In genomic region chr1:9194024-9194423, GRCh38 we compare ENCODE assay signal across 1 cellular context.
TF ChIP-seq lines count a peak whose summit lies in the region.

No MANE protein-coding gene starts in this region.

TF ChIP-seq in HepG2, 621 proteins besides CTCF, POLR2A, EP300 and RAD21 (continued from another document and continues in another):
- TF ChIP-seq PREB (CRISPR knock-in tag; IDR thresholded peaks at IDR 0.05), result no peak
- no peak for TF ChIP-seq TEAD2 (CRISPR knock-in tag; IDR thresholded peaks at IDR 0.05)
- no peak for TF ChIP-seq ZNF510 (CRISPR knock-in tag; IDR thresholded peaks at IDR 0.05; ENCODE audit: low read depth)
- TF ChIP-seq ZBTB7B (CRISPR knock-in tag; IDR thresholded peaks at IDR 0.05), result no peak
- TF ChIP-seq ARID5B (CRISPR knock-in tag; IDR thresholded peaks at IDR 0.05), result peak; percentile 80
- no peak for TF ChIP-seq EED (CRISPR knock-in tag; IDR thresholded peaks at IDR 0.05)
- TF ChIP-seq HNF4A (CRISPR knock-in tag; IDR thresholded peaks at IDR 0.05), result peak; percentile 31; the same call in 1 of the 2 replicates
- TF ChIP-seq NBN (conservative IDR thresholded peaks at IDR 0.05), result no peak
- TF ChIP-seq JUNB (CRISPR knock-in tag; IDR thresholded peaks at IDR 0.05; ENCODE audit: borderline replicate concordance), result peak; percentile 54; the same call in 1 of the 2 replicates
- TF ChIP-seq TFDP2 (CRISPR knock-in tag; IDR thresholded peaks at IDR 0.05), result no peak
- no peak for TF ChIP-seq ZFP62 (CRISPR knock-in tag; IDR thresholded peaks at IDR 0.05)
- 0 out of 2 replicates have a peak, but pooled peaks have one; percentile 35 for TF ChIP-seq ZNF644 (CRISPR knock-in tag; IDR thresholded peaks at IDR 0.05; ENCODE audit: low read depth)
- TF ChIP-seq JUND (CRISPR knock-in tag; IDR thresholded peaks at IDR 0.05), result peak; percentile 88
- TF ChIP-seq DRAP1 (CRISPR knock-in tag; IDR thresholded peaks at IDR 0.05), result peak; percentile 23; the same call in 1 of the 2 replicates
- TF ChIP-seq THAP11 (CRISPR knock-in tag; IDR thresholded peaks at IDR 0.05), result 0 out of 2 replicates have a peak, but pooled peaks have one; percentile 25
- no peak for TF ChIP-seq SKI (IDR thresholded peaks at IDR 0.05; ENCODE audit: partially characterized antibody)
- peak; percentile 23; the same call in 1 of the 2 replicates for TF ChIP-seq LCORL (IDR thresholded peaks at IDR 0.05)
- TF ChIP-seq LCORL (CRISPR knock-in tag; IDR thresholded peaks at IDR 0.05), result peak; percentile 82
- peak; percentile 38; the same call in 1 of the 2 replicates for TF ChIP-seq TFAP4 (IDR thresholded peaks at IDR 0.05; ENCODE audit: borderline replicate concordance, low read depth)
- no peak for TF ChIP-seq ZNF550 (CRISPR knock-in tag; IDR thresholded peaks at IDR 0.05; ENCODE audit: borderline replicate concordance)
- TF ChIP-seq PITX1 (CRISPR knock-in tag; IDR thresholded peaks at IDR 0.05), result peak; percentile 66
- no peak for TF ChIP-seq PHF8 (CRISPR knock-in tag; IDR thresholded peaks at IDR 0.05)
- peak; percentile 26 for TF ChIP-seq XRCC5 (optimal IDR thresholded peaks at IDR 0.05; ENCODE audit: low read length)
- no peak for TF ChIP-seq MNT (IDR thresholded peaks at IDR 0.05)
- peak; percentile 42; the same call in 1 of the 2 replicates for TF ChIP-seq NFYB (CRISPR knock-in tag; IDR thresholded peaks at IDR 0.05)
- no peak for TF ChIP-seq PCBP1 (IDR thresholded peaks at IDR 0.05; ENCODE audit: borderline replicate concordance, low read depth, low read length)
- no peak for TF ChIP-seq ZMYM3 (CRISPR knock-in tag; IDR thresholded peaks at IDR 0.05)
- TF ChIP-seq SALL1 (CRISPR knock-in tag; IDR thresholded peaks at IDR 0.05), result peak; percentile 39; the same call in 1 of the 2 replicates
- no peak for TF ChIP-seq HOXA9 (CRISPR knock-in tag; IDR thresholded peaks at IDR 0.05; ENCODE audit: borderline replicate concordance)
- peak; percentile 8; the same call in 1 of the 2 replicates for TF ChIP-seq ELF3 (CRISPR knock-in tag; IDR thresholded peaks at IDR 0.05)
- TF ChIP-seq NKX3-1 (CRISPR knock-in tag; IDR thresholded peaks at IDR 0.05), result no peak
- TF ChIP-seq ESRRA (CRISPR knock-in tag; IDR thresholded peaks at IDR 0.05; ENCODE audit: low read depth), result no peak
- TF ChIP-seq IKZF5 (CRISPR knock-in tag; IDR thresholded peaks at IDR 0.05), result 0 out of 2 replicates have a peak, but pooled peaks have one; percentile 30
- TF ChIP-seq AKNA (CRISPR knock-in tag; IDR thresholded peaks at IDR 0.05; ENCODE audit: borderline replicate concordance), result no peak
- no peak for TF ChIP-seq IKZF4 (CRISPR knock-in tag; IDR thresholded peaks at IDR 0.05; ENCODE audit: borderline replicate concordance, low read depth, not compliant biosample characterization)
- TF ChIP-seq ZNF557 (CRISPR knock-in tag; IDR thresholded peaks at IDR 0.05), result no peak
- peak; percentile 41; the same call in 1 of the 2 replicates for TF ChIP-seq SOX5 (CRISPR knock-in tag; IDR thresholded peaks at IDR 0.05; ENCODE audit: borderline replicate concordance)
- TF ChIP-seq HNF1A (IDR thresholded peaks at IDR 0.05; ENCODE audit: low read depth), result no peak
- TF ChIP-seq HNF1A (CRISPR knock-in tag; IDR thresholded peaks at IDR 0.05; ENCODE audit: borderline replicate concordance), result no peak
- no peak for TF ChIP-seq BRCA1 (CRISPR knock-in tag; IDR thresholded peaks at IDR 0.05)
